2 cellular contexts compared by ENCODE assay signal in the genomic region with DNA sequence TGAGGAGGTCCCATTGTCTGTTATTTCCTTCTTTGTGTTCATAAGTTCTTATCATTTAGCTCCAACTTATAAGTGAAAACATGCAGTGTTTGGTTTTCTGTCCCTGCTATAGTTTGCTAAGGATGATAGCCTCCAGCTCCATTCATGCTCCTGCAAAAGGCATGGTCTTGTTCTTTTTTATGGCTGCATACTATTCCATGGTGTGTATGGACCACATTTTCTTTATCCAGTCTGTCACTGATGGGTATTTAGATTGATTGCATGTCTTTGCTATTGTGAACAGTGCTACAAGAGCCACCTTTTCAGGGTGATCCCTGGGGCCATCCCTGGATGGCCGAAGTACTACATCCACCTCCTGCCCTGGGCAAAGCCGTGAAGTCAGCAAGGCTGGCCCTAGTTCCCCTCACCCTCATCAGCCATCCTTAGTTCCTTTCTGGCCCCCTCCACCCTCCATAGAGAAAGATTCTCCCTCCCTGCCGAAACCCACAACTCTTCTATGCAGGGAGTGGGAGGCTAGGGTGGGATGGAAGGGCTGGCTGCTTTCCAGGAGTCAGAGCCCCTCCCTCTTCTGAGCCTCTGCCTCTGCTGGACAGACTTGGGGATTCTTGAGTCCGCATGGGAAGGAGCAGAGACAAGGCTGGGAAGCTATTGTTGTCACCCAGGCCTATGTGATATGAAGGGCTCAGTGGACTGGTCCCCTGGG.
TF ChIP-seq lines count a peak whose summit lies in the region.

No MANE protein-coding gene starts in this region.

TF ChIP-seq in A549, 52 proteins besides CTCF, POLR2A, EP300 and RAD21:
- no peak for TF ChIP-seq NPAS2 (CRISPR knock-in tag; IDR thresholded peaks at IDR 0.05; ENCODE audit: borderline replicate concordance)
- TF ChIP-seq HEYL (CRISPR knock-in tag; IDR thresholded peaks at IDR 0.05): no peak
- no peak for TF ChIP-seq HDAC2 (IDR thresholded peaks at IDR 0.05)
- TF ChIP-seq NFE2L2 (conservative IDR thresholded peaks at IDR 0.05; ENCODE audit: low read length): no peak
- TF ChIP-seq CBX2 (IDR thresholded peaks at IDR 0.05; ENCODE audit: borderline replicate concordance, low read depth): no peak
- TF ChIP-seq SMC3 (IDR thresholded peaks at IDR 0.05): no peak
- no peak for TF ChIP-seq MAZ (IDR thresholded peaks at IDR 0.05; ENCODE audit: borderline replicate concordance, low read depth, low read length)
- TF ChIP-seq, protein P1, sequence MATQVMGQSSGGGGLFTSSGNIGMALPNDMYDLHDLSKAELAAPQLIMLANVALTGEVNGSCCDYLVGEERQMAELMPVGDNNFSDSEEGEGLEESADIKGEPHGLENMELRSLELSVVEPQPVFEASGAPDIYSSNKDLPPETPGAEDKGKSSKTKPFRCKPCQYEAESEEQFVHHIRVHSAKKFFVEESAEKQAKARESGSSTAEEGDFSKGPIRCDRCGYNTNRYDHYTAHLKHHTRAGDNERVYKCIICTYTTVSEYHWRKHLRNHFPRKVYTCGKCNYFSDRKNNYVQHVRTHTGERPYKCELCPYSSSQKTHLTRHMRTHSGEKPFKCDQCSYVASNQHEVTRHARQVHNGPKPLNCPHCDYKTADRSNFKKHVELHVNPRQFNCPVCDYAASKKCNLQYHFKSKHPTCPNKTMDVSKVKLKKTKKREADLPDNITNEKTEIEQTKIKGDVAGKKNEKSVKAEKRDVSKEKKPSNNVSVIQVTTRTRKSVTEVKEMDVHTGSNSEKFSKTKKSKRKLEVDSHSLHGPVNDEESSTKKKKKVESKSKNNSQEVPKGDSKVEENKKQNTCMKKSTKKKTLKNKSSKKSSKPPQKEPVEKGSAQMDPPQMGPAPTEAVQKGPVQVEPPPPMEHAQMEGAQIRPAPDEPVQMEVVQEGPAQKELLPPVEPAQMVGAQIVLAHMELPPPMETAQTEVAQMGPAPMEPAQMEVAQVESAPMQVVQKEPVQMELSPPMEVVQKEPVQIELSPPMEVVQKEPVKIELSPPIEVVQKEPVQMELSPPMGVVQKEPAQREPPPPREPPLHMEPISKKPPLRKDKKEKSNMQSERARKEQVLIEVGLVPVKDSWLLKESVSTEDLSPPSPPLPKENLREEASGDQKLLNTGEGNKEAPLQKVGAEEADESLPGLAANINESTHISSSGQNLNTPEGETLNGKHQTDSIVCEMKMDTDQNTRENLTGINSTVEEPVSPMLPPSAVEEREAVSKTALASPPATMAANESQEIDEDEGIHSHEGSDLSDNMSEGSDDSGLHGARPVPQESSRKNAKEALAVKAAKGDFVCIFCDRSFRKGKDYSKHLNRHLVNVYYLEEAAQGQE (IDR thresholded peaks at IDR 0.05): no peak
- no peak for TF ChIP-seq HOXA7 (CRISPR knock-in tag; IDR thresholded peaks at IDR 0.05)
- no peak for TF ChIP-seq RNF2 (IDR thresholded peaks at IDR 0.05; ENCODE audit: borderline replicate concordance, low read depth)

TF ChIP-seq in IMR-90, 13 proteins besides CTCF, POLR2A, EP300 and RAD21:
- no peak for TF ChIP-seq BHLHE40 (IDR thresholded peaks at IDR 0.05; ENCODE audit: low read depth, low read length)
- TF ChIP-seq MAFK (IDR thresholded peaks at IDR 0.05; ENCODE audit: low read depth, low read length): no peak
- TF ChIP-seq RFX5 (IDR thresholded peaks at IDR 0.05; ENCODE audit: low read depth, low read length): no peak
- no peak for TF ChIP-seq RCOR1 (IDR thresholded peaks at IDR 0.05; ENCODE audit: insufficient replicate concordance, low read length)
- TF ChIP-seq SMC3 (IDR thresholded peaks at IDR 0.05; ENCODE audit: low read depth, low read length): no peak
- no peak for TF ChIP-seq CHD1 (IDR thresholded peaks at IDR 0.05; ENCODE audit: low read depth, low read length)
- no peak for TF ChIP-seq MXI1 (IDR thresholded peaks at IDR 0.05; ENCODE audit: borderline replicate concordance, low read depth, low read length)
- TF ChIP-seq MAZ (IDR thresholded peaks at IDR 0.05; ENCODE audit: borderline replicate concordance, low read depth, low read length): no peak
